8 cellular contexts compared by ENCODE assay signal in genomic region chr1:182029379-182030331, GRCh38. TPM values are rescaled to one million over a fixed set of nuclear protein-coding genes. Genes with fewer than 3 reads are reported as not detected.
DNase-seq lines count a peak whose midpoint lies in the region; ATAC-seq, FAIRE-seq and TF ChIP-seq lines count a peak whose summit lies in the region.

No MANE protein-coding gene starts in this region.

- CTCF ChIA-PET in naive thymus-derived CD4-positive, alpha-beta T cell (lab: Charles Lee): no interaction called here

- peaks cover 3% of the 10 kb centered on the region for H3K27me3 Mint-ChIP-seq in activated T-helper 1 cell treated with anti-CD3 and anti-CD28 coated beads, Interleukin-12 subunit alpha, Interleukin-12 subunit beta, Interleukin-2, Interleukin-4 antibody, amounts not matched to agents 30 ng/mL and 10 ng/mL and 1 ng/mL, durations not matched to agents 14 hours and 24 hours and 36 hours (ENCODE audit: insufficient read depth)
- peaks cover 0 to 6% (median 0%) of the 10 kb centered on the region in 5 donors for H3K27me3 Mint-ChIP-seq in naive thymus-derived CD4-positive, alpha-beta T cell
- H3K27me3 Mint-ChIP-seq in stimulated activated memory B cell treated with anti-CD40 and anti-IgM and Interleukin-4, amounts not matched to agents 10 μg/mL and 1 μg/mL and 100 μg/mL, for 72 hours: no peaks in the 10 kb centered on the region

- H2AFZ ChIP-seq in DND-41 (ENCODE audit: low read depth, low read length) (peak overlapping the region; percentile 99), Karpas-422 (ENCODE audit: low read length) (peak overlapping the region; percentile 71)

- H3K9me3 ChIP-seq in DND-41 (ENCODE audit: insufficient read depth, low read length, severe bottlenecking): no peaks in the 10 kb centered on the region
- H3K9me3 ChIP-seq in Karpas-422 (ENCODE audit: low read length): no peaks in the 10 kb centered on the region
- no peaks in the 10 kb centered on the region for H3K9me3 ChIP-seq in naive thymus-derived CD4-positive, alpha-beta T cell (ENCODE audit: control insufficient read depth in 2 of 3, low read length in 3 of 3)

- H3K79me2 ChIP-seq in DND-41 (ENCODE audit: insufficient read depth, low read length) (peaks cover 7% of the 10 kb centered on the region; the same call in 1 of the 2 replicates), Karpas-422 (ENCODE audit: low read length) (no peaks in the 10 kb centered on the region)

- H3K4me2 ChIP-seq in DND-41 (ENCODE audit: insufficient read depth, low read length) (peak overlapping the region; percentile 84), Karpas-422 (ENCODE audit: low read depth, low read length, poor library complexity, severe bottlenecking) (peak overlapping the region; percentile 68)

- peak; percentile 99 for DNase-seq in DND-41
- DNase-seq in Karpas-422: peak; percentile 97
- DNase-seq in RCC 7860 (ENCODE audit: low spot score): peak; percentile 73
- DNase-seq in activated T-helper 1 cell treated with anti-CD3 and anti-CD28 coated beads, Interleukin-12 subunit alpha, Interleukin-12 subunit beta, Interleukin-2, Interleukin-4 antibody, amounts not matched to agents 30 ng/mL and 10 ng/mL and 1 ng/mL, durations not matched to agents 14 hours and 24 hours and 36 hours (ENCODE audit: low spot score): peak; percentile 95
- DNase-seq in fibroblast of mammary gland (ENCODE audit: low read depth): peak; percentile 88
- DNase-seq in naive thymus-derived CD4-positive, alpha-beta T cell: peak; percentile 95 to 98 (median 98)

- FAIRE-seq in RCC 7860 (lab: Jason Lieb, UNC): no peak

- H3K36me3 Mint-ChIP-seq in activated T-helper 1 cell treated with anti-CD3 and anti-CD28 coated beads, Interleukin-12 subunit alpha, Interleukin-12 subunit beta, Interleukin-2, Interleukin-4 antibody, amounts not matched to agents 30 ng/mL and 10 ng/mL and 1 ng/mL, durations not matched to agents 14 hours and 24 hours and 36 hours (ENCODE audit: low read depth): peaks cover 1% of the 10 kb centered on the region
- peaks cover 0 to 5% (median 0%) of the 10 kb centered on the region in 5 donors for H3K36me3 Mint-ChIP-seq in naive thymus-derived CD4-positive, alpha-beta T cell
- H3K36me3 Mint-ChIP-seq in stimulated activated memory B cell treated with anti-CD40 and anti-IgM and Interleukin-4, amounts not matched to agents 10 μg/mL and 1 μg/mL and 100 μg/mL, for 72 hours: no peaks in the 10 kb centered on the region

- peak overlapping the region; percentile 97 for H3K27ac ChIP-seq in DND-41 (ENCODE audit: low read length)
- no peak overlapping the region for H3K27ac ChIP-seq in Karpas-422 (ENCODE audit: low read length)
- peak overlapping the region; percentile 87 for H3K27ac ChIP-seq in naive thymus-derived CD4-positive, alpha-beta T cell (ENCODE audit: low read depth, low read length)

- TF ChIP-seq CTCF in DND-41 (IDR thresholded peaks at IDR 0.05; ENCODE audit: borderline replicate concordance, extremely low read depth, low read length, poor library complexity, severe bottlenecking) (peak; percentile 36), fibroblast of mammary gland (conservative IDR thresholded peaks at IDR 0.05; ENCODE audit: control insufficient read depth, insufficient read depth, low read depth, low read length) (no peak)

- no peaks in the 10 kb centered on the region for H3K9me2 ChIP-seq in Karpas-422 (replicated peaks; ENCODE audit: insufficient read depth, low read length)

- POLR2A ChIA-PET in naive thymus-derived CD4-positive, alpha-beta T cell (lab: Charles Lee): interaction anchor here (0.7 to 1.6 kb wide), 8 partner anchors 10 to 566 kb away, joined by 3 to 7 read pairs (median 4); no protein-coding TSS in a partner anchor

- peak overlapping the region; percentile 78 to 97 for H3K4me3 ChIP-seq in DND-41 (ENCODE audit: low read depth in 1 of 2, low read length in 2 of 2)
- peak overlapping the region; percentile 65 for H3K4me3 ChIP-seq in Karpas-422 (ENCODE audit: low read length)
- H3K4me3 ChIP-seq in fibroblast of mammary gland (ENCODE audit: control insufficient read depth, low read depth, low read length): peak overlapping the region; percentile 59
- peak overlapping the region; percentile 72 for H3K4me3 ChIP-seq in naive thymus-derived CD4-positive, alpha-beta T cell (ENCODE audit: low read length)

- H4K20me1 ChIP-seq in DND-41 (ENCODE audit: insufficient read depth, low read length) (no peaks in the 10 kb centered on the region), Karpas-422 (ENCODE audit: insufficient read depth, low read depth, low read length) (no peaks in the 10 kb centered on the region)

- no peaks in the 10 kb centered on the region for H3K9me3 Mint-ChIP-seq in activated T-helper 1 cell treated with anti-CD3 and anti-CD28 coated beads, Interleukin-12 subunit alpha, Interleukin-12 subunit beta, Interleukin-2, Interleukin-4 antibody, amounts not matched to agents 30 ng/mL and 10 ng/mL and 1 ng/mL, durations not matched to agents 14 hours and 24 hours and 36 hours
- no peaks in the 10 kb centered on the region for H3K9me3 Mint-ChIP-seq in naive thymus-derived CD4-positive, alpha-beta T cell
- no peaks in the 10 kb centered on the region for H3K9me3 Mint-ChIP-seq in stimulated activated memory B cell treated with anti-CD40 and anti-IgM and Interleukin-4, amounts not matched to agents 10 μg/mL and 1 μg/mL and 100 μg/mL, for 72 hours

- H3K27ac Mint-ChIP-seq in activated T-helper 1 cell treated with anti-CD3 and anti-CD28 coated beads, Interleukin-12 subunit alpha, Interleukin-12 subunit beta, Interleukin-2, Interleukin-4 antibody, amounts not matched to agents 30 ng/mL and 10 ng/mL and 1 ng/mL, durations not matched to agents 14 hours and 24 hours and 36 hours: peak overlapping the region; percentile 94
- H3K27ac Mint-ChIP-seq in naive thymus-derived CD4-positive, alpha-beta T cell: peak overlapping the region; percentile 94 to 100 (median 99)
- peak overlapping the region; percentile 90 for H3K27ac Mint-ChIP-seq in stimulated activated memory B cell treated with anti-CD40 and anti-IgM and Interleukin-4, amounts not matched to agents 10 μg/mL and 1 μg/mL and 100 μg/mL, for 72 hours

- ATAC-seq in DND-41 (ENCODE audit: insufficient read depth, low read depth) (peak; percentile 91), GM21786 (IDR thresholded peaks at IDR 0.05; ENCODE audit: unreplicated experiment) (peak; percentile 93)
- peak; percentile 97 for ATAC-seq in naive thymus-derived CD4-positive, alpha-beta T cell
- ATAC-seq in stimulated activated memory B cell treated with anti-CD40 and anti-IgM and Interleukin-4, amounts not matched to agents 10 μg/mL and 1 μg/mL and 100 μg/mL, for 72 hours: peak; percentile 98

- H3K4me1 Mint-ChIP-seq in activated T-helper 1 cell treated with anti-CD3 and anti-CD28 coated beads, Interleukin-12 subunit alpha, Interleukin-12 subunit beta, Interleukin-2, Interleukin-4 antibody, amounts not matched to agents 30 ng/mL and 10 ng/mL and 1 ng/mL, durations not matched to agents 14 hours and 24 hours and 36 hours (ENCODE audit: low read depth): peaks cover 12% of the 10 kb centered on the region
- H3K4me1 Mint-ChIP-seq in naive thymus-derived CD4-positive, alpha-beta T cell: peaks cover 12 to 21% (median 18%) of the 10 kb centered on the region in 7 donors
- H3K4me1 Mint-ChIP-seq in stimulated activated memory B cell treated with anti-CD40 and anti-IgM and Interleukin-4, amounts not matched to agents 10 μg/mL and 1 μg/mL and 100 μg/mL, for 72 hours: peaks cover 11% of the 10 kb centered on the region

- H3K4me3 Mint-ChIP-seq in activated T-helper 1 cell treated with anti-CD3 and anti-CD28 coated beads, Interleukin-12 subunit alpha, Interleukin-12 subunit beta, Interleukin-2, Interleukin-4 antibody, amounts not matched to agents 30 ng/mL and 10 ng/mL and 1 ng/mL, durations not matched to agents 14 hours and 24 hours and 36 hours: peak overlapping the region; percentile 91
- H3K4me3 Mint-ChIP-seq in naive thymus-derived CD4-positive, alpha-beta T cell: peak overlapping the region; percentile 90 to 100 (median 96)
- peak overlapping the region; percentile 91 for H3K4me3 Mint-ChIP-seq in stimulated activated memory B cell treated with anti-CD40 and anti-IgM and Interleukin-4, amounts not matched to agents 10 μg/mL and 1 μg/mL and 100 μg/mL, for 72 hours

- H3K27me3 ChIP-seq in DND-41 (ENCODE audit: insufficient read depth, low read length, poor library complexity): no peaks in the 10 kb centered on the region
- no peaks in the 10 kb centered on the region for H3K27me3 ChIP-seq in Karpas-422 (ENCODE audit: low read length)
- no peaks in the 10 kb centered on the region for H3K27me3 ChIP-seq in naive thymus-derived CD4-positive, alpha-beta T cell (ENCODE audit: control insufficient read depth in 2 of 2, insufficient read depth in 2 of 2, low read length in 2 of 2)

- intact Hi-C loops in activated T-helper 1 cell treated with anti-CD3 and anti-CD28 coated beads, Interleukin-12 subunit alpha, Interleukin-12 subunit beta, Interleukin-2, Interleukin-4 antibody, amounts not matched to agents 30 ng/mL and 10 ng/mL and 1 ng/mL, durations not matched to agents 14 hours and 24 hours and 36 hours (cut with micrococcal nuclease): loop anchor here (1.0 to 10.0 kb wide), 13 partner anchors 17 to 1608 kb away; partner anchors contain the start of genes ARPC5, GLUL, MR1 and NPL
- intact Hi-C loops in naive thymus-derived CD4-positive, alpha-beta T cell (cut with micrococcal nuclease): loop anchor here (1.0 to 10.0 kb wide), 22 partner anchors 17 to 1875 kb away; partner anchors contain the start of genes ACBD6 (in 2 of the 2), DHX9 (in 2 of the 2), GLUL (in 2 of the 2) and NPL (in 2 of the 2)

- no peaks in the 10 kb centered on the region for H3K36me3 ChIP-seq in DND-41 (ENCODE audit: insufficient read depth, low read length)
- no peaks in the 10 kb centered on the region for H3K36me3 ChIP-seq in Karpas-422 (ENCODE audit: insufficient read depth, low read length)
- no peaks in the 10 kb centered on the region for H3K36me3 ChIP-seq in naive thymus-derived CD4-positive, alpha-beta T cell (ENCODE audit: control insufficient read depth in 2 of 3, insufficient read depth in 3 of 3, low read length in 3 of 3)

- H3K4me1 ChIP-seq in DND-41 (ENCODE audit: insufficient read depth, low read length) (peaks cover 19% of the 10 kb centered on the region), Karpas-422 (ENCODE audit: low read length) (peaks cover 11% of the 10 kb centered on the region)
- peaks cover 9 to 14% of the 10 kb centered on the region in 2 donors for H3K4me1 ChIP-seq in naive thymus-derived CD4-positive, alpha-beta T cell (ENCODE audit: control insufficient read depth in 2 of 2, insufficient read depth in 2 of 2, low read length in 2 of 2)

- peak overlapping the region; percentile 76 for H3K9ac ChIP-seq in DND-41 (ENCODE audit: low read depth, low read length)
- peak overlapping the region; percentile 62 for H3K9ac ChIP-seq in Karpas-422 (ENCODE audit: low read length)

RNA-seq across cellular contexts. Expression of gene ZNF648, which starts 31.9 kb away (rescaled TPM):
- not detected in 2 replicates for total RNA-seq in Karpas-422 (2014; rRNA removed; shearing (Covaris generic); ENCODE audit: low replicate concordance)
- total RNA-seq in activated T-helper 1 cell treated with anti-CD3 and anti-CD28 coated beads, Interleukin-12 subunit alpha, Interleukin-12 subunit beta, Interleukin-2, Interleukin-4 antibody, amounts not matched to agents 30 ng/mL and 10 ng/mL and 1 ng/mL, durations not matched to agents 14 hours and 24 hours and 36 hours: not detected in 2 replicates
- not detected for total RNA-seq in naive thymus-derived CD4-positive, alpha-beta T cell
- polyA plus RNA-seq in naive thymus-derived CD4-positive, alpha-beta T cell: under 1 TPM; 0.07 to 0.13 TPM
